8 cellular contexts compared by ENCODE assay signal in genomic region chr3:40309925-40310635, GRCh38. TPM values are rescaled to one million over a fixed set of nuclear protein-coding genes. Genes with fewer than 3 reads are reported as not detected.
A peak's percentile ranks its signal among the peaks of the same experiment; 100 is the strongest.
DNase-seq lines count a peak whose midpoint lies in the region; ATAC-seq and TF ChIP-seq lines count a peak whose summit lies in the region.

No MANE protein-coding gene starts in this region.

- ATAC-seq in GM18511 (IDR thresholded peaks at IDR 0.05; ENCODE audit: unreplicated experiment) = peak; percentile 43
- ATAC-seq in HG02981 (IDR thresholded peaks at IDR 0.05; ENCODE audit: unreplicated experiment) = peak; percentile 21
- peak; percentile 12 for ATAC-seq in body of pancreas
- peak; percentile 60 for ATAC-seq in sciatic nerve

- CTCF ChIA-PET in AG04450 (lab: Charles Lee) = interaction anchor here (1.0 to 11.9 kb wide), 9 partner anchors 10 to 671 kb away, joined by 3 to 333 read pairs (median 6); partner anchors contain the start of gene ZNF620

- H3K27ac ChIP-seq in AG04450 (ENCODE audit: low read depth, low read length) = peak overlapping the region; percentile 92
- peak overlapping the region; percentile 83 to 96 (median 94) for H3K27ac ChIP-seq in Peyer's patch
- peak overlapping the region; percentile 88 to 96 (median 93) for H3K27ac ChIP-seq in body of pancreas

- intact Hi-C loops in body of pancreas (cut with DNase I) = loop anchor here (10.0 kb wide), 1 partner anchor 115 kb away; no protein-coding TSS in a partner anchor
- intact Hi-C loops in sciatic nerve (cut with DNase I) = loop anchor here (10.0 kb wide), 1 partner anchor 895 kb away; no protein-coding TSS in a partner anchor

- H3K27me3 ChIP-seq in AG04450 (ENCODE audit: control insufficient read depth, insufficient read depth, low read length) (no peaks in the 10 kb centered on the region), Peyer's patch (no peaks in the 10 kb centered on the region), body of pancreas (no peaks in the 10 kb centered on the region)

- H3K9me3 ChIP-seq in AG04450 (ENCODE audit: control insufficient read depth, insufficient read depth, low read length) (no peaks in the 10 kb centered on the region; the same call in 1 of the 2 replicates), Peyer's patch (no peaks in the 10 kb centered on the region), body of pancreas (no peaks in the 10 kb centered on the region)

- no peak for DNase-seq in AG04450 (ENCODE audit: low read depth, low spot score)
- DNase-seq in Peyer's patch = peak in 2 of 3 donors; percentile 31 to 62
- DNase-seq in body of pancreas = peak; percentile 46 to 48 (median 46)
- DNase-seq in sciatic nerve (ENCODE audit: low spot score) = peak; percentile 76
- DNase-seq in NCI-H187 (lab: John Stamatoyannopoulos, UW) = no peak

- H3K4me3 ChIP-seq in AG04450 (ENCODE audit: low read depth, low read length) (peak overlapping the region; percentile 84), Peyer's patch (peak overlapping the region; percentile 88 to 99 (median 94)), body of pancreas (peak overlapping the region; percentile 97 to 98), iPS-11a (ENCODE audit: low read depth, low read length) (peak overlapping the region; percentile 92)

- no peak for TF ChIP-seq CTCF in AG04450 (IDR thresholded peaks at IDR 0.05; ENCODE audit: low read depth, low read length)
- TF ChIP-seq CTCF in Peyer's patch (IDR thresholded peaks at IDR 0.05) = no peak
- no peak for TF ChIP-seq CTCF in body of pancreas (IDR thresholded peaks at IDR 0.05)

- 1% methylated on average over 28 to 47 of the region's 47 CpGs for WGBS in body of pancreas, 2 donors

- POLR2A ChIA-PET in AG04450 (lab: Yijun Ruan, JAX) = no interaction called here

- H3K36me3 ChIP-seq in Peyer's patch (peaks cover 0 to 34% (median 0%) of the 10 kb centered on the region in 3 donors), body of pancreas (replicated peaks in 1 of 2; ENCODE audit: insufficient read depth in 1 of 2, low read depth in 2 of 2) (no peaks in the 10 kb centered on the region)

- peaks cover 0 to 36% (median 0%) of the 10 kb centered on the region in 4 donors for H3K4me1 ChIP-seq in Peyer's patch
- H3K4me1 ChIP-seq in body of pancreas = peaks cover 47% of the 10 kb centered on the region

- no peak for TF ChIP-seq POLR2A in Peyer's patch (IDR thresholded peaks at IDR 0.05)
- TF ChIP-seq POLR2A in body of pancreas (IDR thresholded peaks at IDR 0.05) = no peak

RNA-seq across cellular contexts. Expression of gene EIF1B, which starts 0.6 kb away (rescaled TPM):
- polyA plus RNA-seq in AG04450 (2011; rRNA removed) = 35.9 and 46.7 TPM in 2 replicates
- 9.0 and 12.0 TPM in 2 replicates for polyA minus RNA-seq in AG04450 (2011; rRNA and poly(A)+ RNA removed)
- total RNA-seq in Peyer's patch = 10 to 100 TPM; 24.3 to 35.7 (median 32.5) TPM
- total RNA-seq in body of pancreas = 10 to 100 TPM in 1 of 2 donors, 1 to 10 TPM in 1; 5.3 to 15.8 TPM
- total RNA-seq in sciatic nerve = 63.7 TPM

Comparison
In these comparisons a context has a peak if more than half of its experiments do, and no peak if none do; other contexts are left out.
1. DNase-seq: peak in Peyer's patch (2 of 3), body of pancreas (4 of 4) and sciatic nerve (single experiment); none in AG04450 (single experiment) and NCI-H187 (0 of 2).
2. Peak in every context shown above with its lines, with median percentiles within 50 percentile points of each other: H3K27ac ChIP-seq, H3K4me3 ChIP-seq and ATAC-seq.